In genomic region chr1:240831922-240832321, GRCh38 we compare ENCODE assay signal across 22 cellular contexts.
A peak's percentile ranks its signal among the peaks of the same experiment; 100 is the strongest.
DNase-seq lines count a peak whose midpoint lies in the region; ATAC-seq and TF ChIP-seq lines count a peak whose summit lies in the region.
"Had no signal": no experiment of that assay in that cellular context is flagged by ENCODE, and none has a peak within 500 bp of the region (broad histone marks: within the 10 kb centered on the region; RNA-seq: fewer than 3 reads in every experiment).

No MANE protein-coding gene starts in this region.

- no peaks in the 10 kb centered on the region for H3K9me2 ChIP-seq in MM.1S (replicated peaks; ENCODE audit: insufficient read depth, low read length)

- H4K20me1 ChIP-seq in MM.1S (ENCODE audit: insufficient read depth, low read length), result no peaks in the 10 kb centered on the region

- no peak overlapping the region for H2AFZ ChIP-seq in MM.1S (ENCODE audit: low read length)

- H3K27ac Mint-ChIP-seq in neural crest cell (ENCODE audit: unreplicated experiment) (no peak overlapping the region), immature natural killer cell (no peak overlapping the region)
- H3K27ac Mint-ChIP-seq: activated T-cell treated with anti-CD3 and anti-CD28 coated beads, Interleukin-2, amount 50 U/mL, for 72 hours; CD4-positive, alpha-beta T cell; H9; memory B cell; nephron progenitor cell had no signal

- H3K4me3 ChIP-seq in MM.1S (ENCODE audit: low read length), result no peak overlapping the region
- H3K4me3 ChIP-seq in brain microvascular endothelial cell (ENCODE audit: low read depth, low read length), result no peak overlapping the region
- H3K4me3 ChIP-seq: right lobe of liver, SJCRH30, tibial artery had no signal

- no peaks in the 10 kb centered on the region for H3K9me3 ChIP-seq in MM.1S (replicated peaks; ENCODE audit: insufficient read depth, low read length)
- H3K9me3 ChIP-seq: right lobe of liver, SJCRH30, tibial artery had no signal

- DNase-seq in EL, result peak; percentile 15
- DNase-seq in MM.1S, result no peak
- no peak for DNase-seq in brain microvascular endothelial cell
- DNase-seq in neural crest cell (ENCODE audit: low read depth, low spot score), result no peak
- no peak for DNase-seq in amygdala (lab: John Stamatoyannopoulos, UW)
- DNase-seq in immature natural killer cell, result no peak
- DNase-seq: activated CD4-positive, alpha-beta T cell treated with anti-CD3 and anti-CD28 coated beads, Interleukin-2, amount 50 U/mL, for 48 hours; activated T-cell treated with anti-CD3 and anti-CD28 coated beads, Interleukin-2, amount 50 U/mL, for 72 hours; CD4-positive, alpha-beta T cell; GDM1; H9; head of caudate nucleus; islet precursor cell; NCI-H1048; nephron progenitor cell; right lobe of liver; SJCRH30; tibial artery had no signal

- no peak overlapping the region for H3K4me2 ChIP-seq in MM.1S (ENCODE audit: low read depth, low read length)

- H3K4me3 Mint-ChIP-seq in neural crest cell (no peak overlapping the region), immature natural killer cell (no peak overlapping the region)
- H3K4me3 Mint-ChIP-seq: activated T-cell treated with anti-CD3 and anti-CD28 coated beads, Interleukin-2, amount 50 U/mL, for 72 hours; CD4-positive, alpha-beta T cell; H9; memory B cell; nephron progenitor cell had no signal

- no peaks in the 10 kb centered on the region for H3F3A ChIP-seq in MM.1S (ENCODE audit: insufficient read depth, low read length)

- H3K4me1 Mint-ChIP-seq in neural crest cell, result no peaks in the 10 kb centered on the region
- H3K4me1 Mint-ChIP-seq in immature natural killer cell, result no peaks in the 10 kb centered on the region
- H3K4me1 Mint-ChIP-seq: memory B cell had no signal

- H3K9ac ChIP-seq in MM.1S (ENCODE audit: low read length), result no peak overlapping the region

- in situ Hi-C loops in brain microvascular endothelial cell (cut with HindIII; ENCODE audit: low pct_ligation_motif_present, low sequenced_read_pairs), result no loop called here

- no peak for TF ChIP-seq POLR2A in GM18505 (IDR thresholded peaks at IDR 0.05; ENCODE audit: borderline replicate concordance, extremely low read depth, insufficient read depth, insufficient read length)

- H3K79me2 ChIP-seq in MM.1S (ENCODE audit: low read length), result no peaks in the 10 kb centered on the region

- H3K9me3 Mint-ChIP-seq in neural crest cell (no peaks in the 10 kb centered on the region), immature natural killer cell (peaks cover 0 to 8% (median 0%) of the 10 kb centered on the region in 6 donors)
- H3K9me3 Mint-ChIP-seq: activated T-cell treated with anti-CD3 and anti-CD28 coated beads, Interleukin-2, amount 50 U/mL, for 72 hours; H9; memory B cell; nephron progenitor cell had no signal

- no peaks in the 10 kb centered on the region for H3K36me3 ChIP-seq in MM.1S (replicated peaks; ENCODE audit: insufficient read depth, low read length)
- no peaks in the 10 kb centered on the region for H3K36me3 ChIP-seq in brain microvascular endothelial cell (replicated peaks)
- H3K36me3 ChIP-seq: right lobe of liver, SJCRH30, tibial artery had no signal

- peak; percentile 27 for TF ChIP-seq CTCF in MM.1S (IDR thresholded peaks at IDR 0.05; ENCODE audit: low read length)
- peak; percentile 16 for TF ChIP-seq CTCF in brain microvascular endothelial cell (IDR thresholded peaks at IDR 0.05; ENCODE audit: low read depth, low read length, missing control alignments)
- peak; percentile 25 for TF ChIP-seq CTCF in neural crest cell (conservative IDR thresholded peaks at IDR 0.05)

- H3K36me3 Mint-ChIP-seq in neural crest cell (ENCODE audit: low read depth) (no peaks in the 10 kb centered on the region), immature natural killer cell (no peaks in the 10 kb centered on the region)
- H3K36me3 Mint-ChIP-seq: memory B cell had no signal

- no peaks in the 10 kb centered on the region for H3K4me1 ChIP-seq in MM.1S (ENCODE audit: low read length)
- H3K4me1 ChIP-seq: right lobe of liver, SJCRH30, tibial artery had no signal

- no peak for ATAC-seq in HG03565 (IDR thresholded peaks at IDR 0.05; ENCODE audit: unreplicated experiment)
- ATAC-seq in GM18505 (IDR thresholded peaks at IDR 0.05; ENCODE audit: unreplicated experiment), result no peak
- ATAC-seq: activated T-cell treated with anti-CD3 and anti-CD28 coated beads, Interleukin-2, amount 50 U/mL, for 72 hours; right lobe of liver had no signal

- H3K27me3 Mint-ChIP-seq in neural crest cell (ENCODE audit: low read depth) (no peaks in the 10 kb centered on the region), immature natural killer cell (ENCODE audit: low read depth in 3 of 3) (peaks cover 0 to 3% (median 2%) of the 10 kb centered on the region in 3 donors)
- H3K27me3 Mint-ChIP-seq: CD4-positive, alpha-beta T cell; memory B cell had no signal

- H3K27ac ChIP-seq in MM.1S (ENCODE audit: low read length), result no peak overlapping the region
- no peak overlapping the region for H3K27ac ChIP-seq in brain microvascular endothelial cell
- H3K27ac ChIP-seq: epithelial cell of prostate, right lobe of liver, SJCRH30, tibial artery had no signal

- no peaks in the 10 kb centered on the region for H3K27me3 ChIP-seq in MM.1S (replicated peaks; ENCODE audit: insufficient read depth, low read length)
- no peaks in the 10 kb centered on the region for H3K27me3 ChIP-seq in brain microvascular endothelial cell (replicated peaks)
- H3K27me3 ChIP-seq: right lobe of liver, SJCRH30, tibial artery had no signal
